ENCODE assay signal across 10 cellular contexts in genomic region chr12:106953352-106954260, GRCh38. TPM values are rescaled to one million over a fixed set of nuclear protein-coding genes. Genes with fewer than 3 reads are reported as not detected.
A peak's percentile ranks its signal among the peaks of the same experiment; 100 is the strongest.
DNase-seq lines count a peak whose midpoint lies in the region; ATAC-seq and TF ChIP-seq lines count a peak whose summit lies in the region.
"Had no signal": no experiment of that assay in that cellular context is flagged by ENCODE, and none has a peak within 500 bp of the region (broad histone marks: within the 10 kb centered on the region; RNA-seq: fewer than 3 reads in every experiment).

No MANE protein-coding gene starts in this region.

- peak overlapping the region; percentile 27 to 40 for H3K4me3 Mint-ChIP-seq in effector memory CD8-positive, alpha-beta T cell

- H3K27ac Mint-ChIP-seq in effector memory CD8-positive, alpha-beta T cell, result no peak overlapping the region

- H3F3A ChIP-seq in DOHH2 (ENCODE audit: control insufficient read depth, insufficient read depth), result peaks cover 18% of the 10 kb centered on the region

- peaks cover 0 to 3% of the 10 kb centered on the region in 2 donors for H3K9me3 Mint-ChIP-seq in effector memory CD8-positive, alpha-beta T cell

- ATAC-seq in effector memory CD8-positive, alpha-beta T cell (replicated peaks), result no peak
- ATAC-seq in gastrocnemius medialis (no peak), HG02884 (IDR thresholded peaks at IDR 0.05; ENCODE audit: unreplicated experiment) (no peak)

- H3K36me3 ChIP-seq in DOHH2 (ENCODE audit: control insufficient read depth, low read length) (peaks cover 8% of the 10 kb centered on the region), gastrocnemius medialis (no peaks in the 10 kb centered on the region)

- 0 out of 2 replicates have a peak overlapping the region, but pooled peaks have one; percentile 97 for H3K4me2 ChIP-seq in DOHH2 (ENCODE audit: low read length)

- peak; percentile 70 for DNase-seq in LoVo (ENCODE audit: low spot score)
- DNase-seq in effector memory CD8-positive, alpha-beta T cell, result no peak
- DNase-seq in gastrocnemius medialis, result no peak
- no peak for DNase-seq in midbrain (lab: John Stamatoyannopoulos, UW)
- no peak for DNase-seq in stimulated activated CD4-positive, alpha-beta T cell treated with anti-CD3 and anti-CD28 coated beads, Interleukin-2, amount 100 ng/mL, for 24 hours
- DNase-seq: amniotic stem cell; NCI-H1694; stimulated activated CD8-positive, alpha-beta memory T cell treated with anti-CD3 and anti-CD28 coated beads, Interleukin-4, amount 100 ng/mL, for 48 hours had no signal

- peaks cover 13 to 28% of the 10 kb centered on the region in 2 donors for H3K4me1 Mint-ChIP-seq in effector memory CD8-positive, alpha-beta T cell (ENCODE audit: low read depth in 2 of 2)

- H3K9me2 ChIP-seq in DOHH2 (replicated peaks; ENCODE audit: control insufficient read depth, low read length), result no peaks in the 10 kb centered on the region

- H3K36me3 Mint-ChIP-seq in effector memory CD8-positive, alpha-beta T cell (ENCODE audit: insufficient read depth), result peaks cover 18% of the 10 kb centered on the region

- intact Hi-C loops in gastrocnemius medialis (cut with DNase I; ENCODE audit: low total_unique reads), result no loop called here

- no peaks in the 10 kb centered on the region for H4K20me1 ChIP-seq in DOHH2 (ENCODE audit: control insufficient read depth, insufficient read depth, low read depth, low read length)

- H3K27me3 Mint-ChIP-seq in effector memory CD8-positive, alpha-beta T cell, result no peaks in the 10 kb centered on the region

- H3K4me3 ChIP-seq in DOHH2 (ENCODE audit: low read length) (no peak overlapping the region), gastrocnemius medialis (peak overlapping the region in 1 of 4 donors; percentile 66)

- peaks cover 27% of the 10 kb centered on the region for H3K4me1 ChIP-seq in DOHH2 (ENCODE audit: control insufficient read depth, low read length)
- peaks cover 20 to 23% of the 10 kb centered on the region in 2 donors for H3K4me1 ChIP-seq in gastrocnemius medialis

- peaks cover 25% of the 10 kb centered on the region for H3K79me2 ChIP-seq in DOHH2 (ENCODE audit: control insufficient read depth, low read length)

- no peak for TF ChIP-seq POLR2A in gastrocnemius medialis (IDR thresholded peaks at IDR 0.05)

- H3K9me3 ChIP-seq in DOHH2 (ENCODE audit: control insufficient read depth, insufficient read depth, low read length) (peaks cover under 1% of the 10 kb centered on the region; the same call in 1 of the 2 replicates), gastrocnemius medialis (no peaks in the 10 kb centered on the region)

- TF ChIP-seq CTCF in DOHH2 (IDR thresholded peaks at IDR 0.05; ENCODE audit: low read depth, low read length, poor library complexity, severe bottlenecking) (no peak), gastrocnemius medialis (IDR thresholded peaks at IDR 0.05 in 4 of 5, conservative IDR thresholded peaks at IDR 0.05 in 1 of 5) (no peak)

- H3K27ac ChIP-seq in DOHH2 (ENCODE audit: low read depth, low read length), result no peak overlapping the region
- H3K27ac ChIP-seq in gastrocnemius medialis, result peak overlapping the region; percentile 87 to 97 (median 92)

- H3K27me3 ChIP-seq in DOHH2 (ENCODE audit: control insufficient read depth, low read length), result no peaks in the 10 kb centered on the region; the same call in 1 of the 2 replicates
- no peaks in the 10 kb centered on the region for H3K27me3 ChIP-seq in gastrocnemius medialis

- in situ Hi-C loops in gastrocnemius medialis (cut with MboI; ENCODE audit: low sequenced_read_pairs in 4 of 4), result loop anchor here in 1 of 4 donors (10.0 kb wide), 1 partner anchor 151 kb away; no protein-coding TSS in a partner anchor

RNA-seq across cellular contexts. Expression of gene TMEM263, which starts 2.1 kb away (rescaled TPM):
- 10 to 100 TPM in 3 of 4 donors, 1 to 10 TPM in 1; 8.9 to 26.7 (median 15.9) TPM for total RNA-seq in gastrocnemius medialis

RNA-seq across cellular contexts. Expression of gene MTERF2, which starts 33.3 kb away (rescaled TPM):
- total RNA-seq in gastrocnemius medialis, result 10 to 100 TPM in 3 of 4 donors, 1 to 10 TPM in 1; 5.0 to 24.6 (median 13.7) TPM
